Comparison of ENCODE assay signal across 28 cellular contexts in the genomic region with DNA sequence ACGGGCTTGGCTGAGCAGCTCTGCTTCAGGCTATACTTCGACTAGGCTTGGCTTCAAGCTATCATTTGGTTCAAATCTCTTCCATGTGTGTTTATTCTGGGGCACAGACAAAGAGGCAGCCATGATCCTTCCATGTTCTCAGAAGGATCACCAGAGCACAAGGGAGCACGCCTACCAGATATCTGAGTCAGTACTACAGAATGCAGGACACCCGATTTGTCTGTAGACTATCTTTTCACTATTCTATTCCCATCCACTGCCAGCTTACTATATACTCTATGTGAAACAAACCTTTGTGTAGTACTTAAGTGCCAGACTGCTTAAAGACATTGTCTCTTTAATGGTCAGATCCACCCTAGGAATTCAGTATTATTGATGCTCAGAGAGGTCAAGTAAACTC. TPM values are rescaled to one million over a fixed set of nuclear protein-coding genes. Genes with fewer than 3 reads are reported as not detected.
DNase-seq lines count a peak whose midpoint lies in the region; ATAC-seq and TF ChIP-seq lines count a peak whose summit lies in the region.
"Had no signal": no experiment of that assay in that cellular context is flagged by ENCODE, and none has a peak within 500 bp of the region (broad histone marks: within the 10 kb centered on the region; RNA-seq: fewer than 3 reads in every experiment).

No MANE protein-coding gene starts in this region.

- intact Hi-C loops in A673 (cut with micrococcal nuclease; ENCODE audit: unreplicated experiment): no loop called here

- POLR2A ChIA-PET in A673 (lab: Charles Lee; ENCODE audit: low non-redundant PET): no interaction called here

- H3K36me3 ChIP-seq in A673 (ENCODE audit: insufficient read depth, low read length, poor library complexity, severe bottlenecking): no peaks in the 10 kb centered on the region
- H3K36me3 ChIP-seq: adrenal gland, breast epithelium, esophagus muscularis mucosa, heart right ventricle, suprapubic skin had no signal

- H3K4me3 ChIP-seq in epithelial cell of esophagus (ENCODE audit: low read length) (no peak overlapping the region), A673 (ENCODE audit: low read depth, low read length, poor library complexity, severe bottlenecking) (no peak overlapping the region)
- H3K4me3 ChIP-seq: adrenal gland, breast epithelium, esophagus muscularis mucosa, heart right ventricle, skin epidermis, suprapubic skin had no signal

- no peak for ATAC-seq in GM18858 (IDR thresholded peaks at IDR 0.05; ENCODE audit: unreplicated experiment)
- ATAC-seq: heart right ventricle, left cardiac atrium, SK-N-SH treated with all-trans-retinoic acid at 6 μM for 48 hours had no signal

- H3K9me3 ChIP-seq in A673 (ENCODE audit: low read depth, low read length, poor library complexity, severe bottlenecking): no peaks in the 10 kb centered on the region
- H3K9me3 ChIP-seq: adrenal gland, breast epithelium, esophagus muscularis mucosa, heart right ventricle, suprapubic skin had no signal

- peaks cover 11% of the 10 kb centered on the region for H3K4me1 ChIP-seq in A673 (ENCODE audit: insufficient read depth, low read length, poor library complexity, severe bottlenecking)
- H3K4me1 ChIP-seq: adrenal gland, breast epithelium, esophagus muscularis mucosa had no signal

- no TSS peak for BruUV-seq in A673 (replicated peaks; lab: Mats Ljungman, UMichigan)

- no peaks in the 10 kb centered on the region for H3K27me3 ChIP-seq in A673 (replicated peaks; ENCODE audit: insufficient read depth, low read depth, low read length, poor library complexity)
- H3K27me3 ChIP-seq: adrenal gland, breast epithelium, esophagus muscularis mucosa, suprapubic skin had no signal

- CTCF ChIA-PET in A673 (lab: Charles Lee): no interaction called here

- no peak overlapping the region for H3K27ac ChIP-seq in A673 (ENCODE audit: low read depth, low read length, poor library complexity, severe bottlenecking)
- H3K27ac ChIP-seq: adrenal gland, breast epithelium, esophagus muscularis mucosa, heart right ventricle, suprapubic skin had no signal

- TF ChIP-seq CTCF in epithelial cell of esophagus (IDR thresholded peaks at IDR 0.05; ENCODE audit: insufficient read depth, low read depth, low read length, missing control alignments) (no peak), A673 (conservative IDR thresholded peaks at IDR 0.05; ENCODE audit: low read depth, low read length) (no peak)

- peak; percentile 45 for DNase-seq in EL
- DNase-seq in LHCN-M2 (ENCODE audit: low read depth): peak; percentile 53
- DNase-seq in epithelial cell of esophagus (ENCODE audit: low read depth): peak; percentile 11
- DNase-seq in myocyte (ENCODE audit: low read depth): peak; percentile 18
- DNase-seq in A673 (ENCODE audit: low spot score): no peak
- DNase-seq in kidney tubule cell (ENCODE audit: low spot score): no peak
- DNase-seq in NCI-H82 (lab: John Stamatoyannopoulos, UW): no peak
- DNase-seq: activated CD4-positive, alpha-beta T cell treated with anti-CD3 and anti-CD28 coated beads for 4 hours; activated naive CD4-positive, alpha-beta T cell; activated T-cell treated with anti-CD3 and anti-CD28 coated beads, Interleukin-2, amount 50 U/mL, for 48 hours; adrenal gland; heart right ventricle; Karpas-422; left cardiac atrium; naive B cell; NCI-H1048; NCI-H2029; NCI-H345; NCI-H774; nucleus accumbens; stimulated activated CD4-positive, alpha-beta T cell treated with anti-CD3 and anti-CD28 coated beads, Interleukin-2, amount 100 ng/mL, for 24 hours; T-helper 2 cell had no signal

RNA-seq across cellular contexts. Expression of a gene that starts 35.1 kb away (rescaled TPM):
- total RNA-seq in LHCN-M2 (2014; rRNA removed) (0.06 TPM in 2 replicates), myocyte (0.36 and 1.0 TPM in 2 replicates), A673 (2021) (0.42 and 0.56 TPM in 2 replicates)
- polyA plus RNA-seq in LHCN-M2 (2012): 0.04 TPM
- 0.10 TPM for polyA plus RNA-seq in myocyte (2012)

Comparison
In these comparisons a context has a peak if more than half of its experiments do, and no peak if none do; other contexts are left out.
1. DNase-seq: peak in EL (single experiment), LHCN-M2 (single experiment), epithelial cell of esophagus (single experiment) and myocyte (single experiment); none in A673 (single experiment), kidney tubule cell (single experiment) and NCI-H82 (single experiment).